Comparison of ENCODE assay signal across 8 cellular contexts in genomic region chrX:40153335-40154221, GRCh38. TPM values are rescaled to one million over a fixed set of nuclear protein-coding genes. Genes with fewer than 3 reads are reported as not detected.
A peak's percentile ranks its signal among the peaks of the same experiment; 100 is the strongest.
DNase-seq lines count a peak whose midpoint lies in the region; ATAC-seq, FAIRE-seq and TF ChIP-seq lines count a peak whose summit lies in the region.

No MANE protein-coding gene starts in this region.

- peak overlapping the region; percentile 38 for H3K9ac ChIP-seq in endothelial cell of umbilical vein (replicated peaks; ENCODE audit: extremely low read depth, insufficient read depth, low read length)
- H3K9ac ChIP-seq in mucosa of stomach (ENCODE audit: low read length) = peak overlapping the region; percentile 28

- H3K27ac Mint-ChIP-seq in activated CD4-positive, alpha-beta T cell treated with anti-CD3 and anti-CD28 coated beads, Interleukin-2, amount 10 ng/mL, durations not matched to agents 24 days and 14 days = peak overlapping the region; percentile 80

- peak; percentile 56 for ATAC-seq in GM21619 (IDR thresholded peaks at IDR 0.05; ENCODE audit: unreplicated experiment)

- H3K27me3 ChIP-seq in endothelial cell of umbilical vein (ENCODE audit: control insufficient read depth in 2 of 2, insufficient read depth in 2 of 2, low read length in 2 of 2) (no peaks in the 10 kb centered on the region), mucosa of stomach (ENCODE audit: control insufficient read depth, insufficient read depth, low read length) (no peaks in the 10 kb centered on the region), tibial nerve (peaks cover 0 to 61% of the 10 kb centered on the region in 2 donors)

- peak; percentile 56 for DNase-seq in EH (ENCODE audit: low read depth)
- DNase-seq in NCI-H128 (lab: John Stamatoyannopoulos, UW; ENCODE audit: unreplicated experiment) = peak; percentile 40
- DNase-seq in activated CD4-positive, alpha-beta T cell treated with anti-CD3 and anti-CD28 coated beads, Interleukin-2, amount 10 ng/mL, durations not matched to agents 24 days and 14 days = peak; percentile 87
- no peak for DNase-seq in endothelial cell of umbilical vein (ENCODE audit: low read depth, low spot score)
- no peak for DNase-seq in tibial nerve (ENCODE audit: low spot score in 2 of 2)
- no peak for DNase-seq in ureter (ENCODE audit: low spot score)

- peak overlapping the region; percentile 83 for H3K4me3 Mint-ChIP-seq in activated CD4-positive, alpha-beta T cell treated with anti-CD3 and anti-CD28 coated beads, Interleukin-2, amount 10 ng/mL, durations not matched to agents 24 days and 14 days

- H3K36me3 ChIP-seq in endothelial cell of umbilical vein (ENCODE audit: control insufficient read depth in 2 of 2, extremely low read depth in 1 of 2, insufficient read depth in 2 of 2, low read length in 2 of 2) (no peaks in the 10 kb centered on the region), mucosa of stomach (ENCODE audit: control insufficient read depth, insufficient read depth, low read length) (no peaks in the 10 kb centered on the region), tibial nerve (no peaks in the 10 kb centered on the region)

- no TSS peak for BruUV-seq in endothelial cell of umbilical vein (replicated peaks; lab: Mats Ljungman, UMichigan)

- H3K4me3 ChIP-seq in endothelial cell of umbilical vein (replicated peaks in 1 of 3; ENCODE audit: insufficient read depth in 1 of 3, low read depth in 1 of 3, low read length in 3 of 3) (peak overlapping the region; percentile 7 to 38 (median 15)), mucosa of stomach (ENCODE audit: low read length) (no peak overlapping the region), tibial nerve (peak overlapping the region; percentile 28 to 55 (median 54))

- peak; percentile 80 for FAIRE-seq in endothelial cell of umbilical vein (lab: Jason Lieb, UNC)

- peak overlapping the region; percentile 54 for H3K4me2 ChIP-seq in endothelial cell of umbilical vein (ENCODE audit: insufficient read depth, low read length)

- H3K9me1 ChIP-seq in endothelial cell of umbilical vein (replicated peaks; ENCODE audit: control insufficient read depth, extremely low read depth, insufficient read depth, low read length) = no peaks in the 10 kb centered on the region

- intact Hi-C loops in activated CD4-positive, alpha-beta T cell treated with anti-CD3 and anti-CD28 coated beads, Interleukin-2, amount 10 ng/mL, durations not matched to agents 24 days and 14 days (cut with micrococcal nuclease) = loop anchor here (2.0 kb wide), 4 partner anchors 15 to 57 kb away; partner anchors contain the start of gene BCOR
- intact Hi-C loops in endothelial cell of umbilical vein (cut with micrococcal nuclease) = loop anchor here (2.0 to 5.0 kb wide), 3 partner anchors 21 to 331 kb away; no protein-coding TSS in a partner anchor

- TF ChIP-seq POLR2A in endothelial cell of umbilical vein (IDR thresholded peaks at IDR 0.05; ENCODE audit: low read depth, low read length) (no peak), tibial nerve (IDR thresholded peaks at IDR 0.05) (no peak)

- TF ChIP-seq CTCF in endothelial cell of umbilical vein (IDR thresholded peaks at IDR 0.05; ENCODE audit: extremely low read depth in 1 of 2, insufficient read depth in 1 of 2, low read depth in 1 of 2, low read length in 2 of 2) (no peak), tibial nerve (IDR thresholded peaks at IDR 0.05) (peak in 2 of 5 experiments; percentile 11 to 13)

- dilution Hi-C loops in endothelial cell of umbilical vein (cut with MboI; ENCODE audit: extremely low pct_ligation_motif_present, low sequenced_read_pairs) = no loop called here

- no peaks in the 10 kb centered on the region for H3K9me3 ChIP-seq in endothelial cell of umbilical vein (replicated peaks; ENCODE audit: control insufficient read depth, insufficient read depth, low read length)
- H3K9me3 ChIP-seq in mucosa of stomach (ENCODE audit: control insufficient read depth, low read length) = no peaks in the 10 kb centered on the region
- no peaks in the 10 kb centered on the region for H3K9me3 ChIP-seq in tibial nerve

- H3K27ac ChIP-seq in endothelial cell of umbilical vein (ENCODE audit: insufficient read depth, low read depth, low read length) (peak overlapping the region; percentile 12), tibial nerve (peak overlapping the region in 3 of 4 donors; percentile 65 to 77 (median 76))

- no peaks in the 10 kb centered on the region for H3K9me3 Mint-ChIP-seq in activated CD4-positive, alpha-beta T cell treated with anti-CD3 and anti-CD28 coated beads, Interleukin-2, amount 10 ng/mL, durations not matched to agents 24 days and 14 days

- POLR2A ChIA-PET in endothelial cell of umbilical vein (lab: Charles Lee) = no interaction called here

- CTCF ChIA-PET in endothelial cell of umbilical vein (lab: Charles Lee) = interaction anchor here (1.0 to 1.5 kb wide), 7 partner anchors 13 to 344 kb away, joined by 3 to 8 read pairs (median 4); partner anchors contain the start of gene BCOR

- no peak overlapping the region for H2AFZ ChIP-seq in endothelial cell of umbilical vein (ENCODE audit: low read depth, low read length)

- H3K4me1 ChIP-seq in endothelial cell of umbilical vein (ENCODE audit: control insufficient read depth, extremely low read depth, insufficient read depth, low read length) (peaks cover 32% of the 10 kb centered on the region), mucosa of stomach (ENCODE audit: control insufficient read depth, insufficient read depth, low read length) (peaks cover 29% of the 10 kb centered on the region), tibial nerve (peaks cover 0 to 35% (median 0%) of the 10 kb centered on the region in 4 donors)

- H3K4me1 Mint-ChIP-seq in activated CD4-positive, alpha-beta T cell treated with anti-CD3 and anti-CD28 coated beads, Interleukin-2, amount 10 ng/mL, durations not matched to agents 24 days and 14 days = peaks cover 12% of the 10 kb centered on the region

- peak in 1 of 2 donors; percentile 29 for TF ChIP-seq EP300 in tibial nerve (IDR thresholded peaks at IDR 0.05)

- H4K20me1 ChIP-seq in endothelial cell of umbilical vein (replicated peaks; ENCODE audit: control insufficient read depth, extremely low read depth, insufficient read depth, low read length) = no peaks in the 10 kb centered on the region

- H3K79me2 ChIP-seq in endothelial cell of umbilical vein (ENCODE audit: control insufficient read depth, insufficient read depth, low read length) = no peaks in the 10 kb centered on the region

- 0 to 10% methylated on average over 34 to 55 of the region's 68 CpGs for WGBS in tibial nerve, 2 donors

- peaks cover 2% of the 10 kb centered on the region for H3K27me3 Mint-ChIP-seq in activated CD4-positive, alpha-beta T cell treated with anti-CD3 and anti-CD28 coated beads, Interleukin-2, amount 10 ng/mL, durations not matched to agents 24 days and 14 days

- H3K36me3 Mint-ChIP-seq in activated CD4-positive, alpha-beta T cell treated with anti-CD3 and anti-CD28 coated beads, Interleukin-2, amount 10 ng/mL, durations not matched to agents 24 days and 14 days (ENCODE audit: low read depth) = peaks cover 1% of the 10 kb centered on the region

TF ChIP-seq in endothelial cell of umbilical vein, 7 proteins besides CTCF, POLR2A, EP300 and RAD21:
- TF ChIP-seq EZH2 (IDR thresholded peaks at IDR 0.05; ENCODE audit: borderline replicate concordance, low read depth, low read length, severe bottlenecking) (no peak), JUN (IDR thresholded peaks at IDR 0.05; ENCODE audit: borderline replicate concordance, insufficient read depth, insufficient read length, low read depth) (no peak)
TF ChIP-seq in endothelial cell of umbilical vein: peak in this region for 0.

RNA-seq across cellular contexts. Expression of gene BCOR, which starts 55.8 kb away (rescaled TPM):
- total RNA-seq in activated CD4-positive, alpha-beta T cell treated with anti-CD3 and anti-CD28 coated beads, Interleukin-2, amount 10 ng/mL, durations not matched to agents 24 days and 14 days = 61.0 and 64.5 TPM in 2 replicates
- total RNA-seq in endothelial cell of umbilical vein (23.9 and 24.2 TPM in 2 replicates), tibial nerve (10 to 100 TPM; 16.2 to 34.7 (median 23.7) TPM), ureter (41.3 TPM)
- polyA plus RNA-seq in endothelial cell of umbilical vein = 10.1 and 11.9 TPM in 2 replicates
- 11.0 and 11.3 TPM in 2 replicates for polyA plus RNA-seq in endothelial cell of umbilical vein (2011; cell fraction: cytosol; rRNA removed)
- polyA plus RNA-seq in endothelial cell of umbilical vein (2011; cell fraction: nucleus; rRNA removed) = 15.7 and 18.2 TPM in 2 replicates
- 19.4 and 20.9 TPM in 2 replicates for polyA plus RNA-seq in endothelial cell of umbilical vein (2012)
- polyA minus RNA-seq in endothelial cell of umbilical vein = 17.8 and 20.6 TPM in 2 replicates
- 25.7 TPM for polyA minus RNA-seq in endothelial cell of umbilical vein (2011; cell fraction: cytosol; rRNA and poly(A)+ RNA removed)
- 12.8 and 13.3 TPM in 2 replicates for polyA minus RNA-seq in endothelial cell of umbilical vein (2011; cell fraction: nucleus; rRNA and poly(A)+ RNA removed)

Comparison
In these comparisons a context has a peak if more than half of its experiments do, and no peak if none do; other contexts are left out.
1. DNase-seq: peak in EH (single experiment), NCI-H128 (single experiment) and activated CD4-positive, alpha-beta T cell treated with anti-CD3 and anti-CD28 coated beads, Interleukin-2, amount 10 ng/mL, durations not matched to agents 24 days and 14 days (single experiment); none in endothelial cell of umbilical vein (single experiment), tibial nerve (0 of 2) and ureter (single experiment).